ENCODE assay signal across 21 cellular contexts in genomic region chr6:125213936-125214335, GRCh38.
"Had no signal": no experiment of that assay in that cellular context is flagged by ENCODE, and none has a peak within 500 bp of the region (broad histone marks: within the 10 kb centered on the region; RNA-seq: fewer than 3 reads in every experiment).

No MANE protein-coding gene starts in this region.

- H3K4me2 ChIP-seq: neural progenitor cell had no signal

- H3K36me3 ChIP-seq: adrenal gland, heart right ventricle, left ventricle myocardium inferior, neural progenitor cell, ovary, right lobe of liver, tibial artery had no signal

- H3K27me3 ChIP-seq: adrenal gland, heart right ventricle, neural progenitor cell, ovary, right lobe of liver, tibial artery had no signal

- H2AFZ ChIP-seq: neural progenitor cell had no signal

- H3K4me3 ChIP-seq: adrenal gland, heart right ventricle, left ventricle myocardium inferior, neural progenitor cell, ovary, right lobe of liver, tibial artery had no signal

- FAIRE-seq: bronchial epithelial cell, urothelium cell line had no signal

- ATAC-seq: activated naive CD4-positive, alpha-beta T cell treated with anti-CD3 and anti-CD28 coated beads, Interleukin-2, amount 50 U/mL, for 72 hours had no signal

- H3K9ac ChIP-seq: neural progenitor cell had no signal

- H3K27ac ChIP-seq: adrenal gland, left ventricle myocardium inferior, neural progenitor cell, ovary, right lobe of liver, tibial artery had no signal

- DNase-seq: activated CD4-positive, alpha-beta memory T cell treated with anti-CD3 and anti-CD28 coated beads for 36 hours; activated CD4-positive, alpha-beta T cell treated with anti-CD3 and anti-CD28 coated beads for 4 hours; activated gamma-delta T cell treated with Interleukin-2 at 50 U/mL for 16 hours; activated T-cell treated with anti-CD3 and anti-CD28 coated beads for 4 hours; adrenal gland; cerebellar nuclear complex; effector CD4-positive, alpha-beta T cell; heart right ventricle; immature natural killer cell; kidney glomerular epithelial cell; left ventricle myocardium inferior; mammary epithelial cell; naive B cell; ovary; right lobe of liver; stimulated activated naive CD4-positive, alpha-beta T cell treated with Interleukin-2 at 50 U/mL for 16 hours; tibial artery had no signal

- H3K4me1 ChIP-seq: neural progenitor cell, right lobe of liver had no signal

- H3K9me3 ChIP-seq: adrenal gland, heart right ventricle, left ventricle myocardium inferior, ovary, right lobe of liver, tibial artery had no signal
